ENCODE assay signal across 13 cellular contexts in genomic region chr3:159458982-159459381, GRCh38.
DNase-seq lines count a peak whose midpoint lies in the region; ATAC-seq, FAIRE-seq and TF ChIP-seq lines count a peak whose summit lies in the region.
"Had no signal": no experiment of that assay in that cellular context is flagged by ENCODE, and none has a peak within 500 bp of the region (broad histone marks: within the 10 kb centered on the region; RNA-seq: fewer than 3 reads in every experiment).

No MANE protein-coding gene starts in this region.

- no peaks in the 10 kb centered on the region for H3K9me1 ChIP-seq in keratinocyte (ENCODE audit: control insufficient read depth, extremely low read depth, insufficient read depth, low read length)

- no peaks in the 10 kb centered on the region for H3K9me3 ChIP-seq in HepG2 (ENCODE audit: low read length)
- no peaks in the 10 kb centered on the region for H3K9me3 ChIP-seq in right lobe of liver
- H3K9me3 ChIP-seq in RWPE2 (ENCODE audit: severe bottlenecking), result no peaks in the 10 kb centered on the region
- H3K9me3 ChIP-seq in keratinocyte (ENCODE audit: control insufficient read depth, low read depth, low read length), result no peaks in the 10 kb centered on the region
- H3K9me3 ChIP-seq: Caco-2, HAP-1 had no signal

- 2% methylated on average over 2 of the region's 2 CpGs for WGBS in HepG2 (ENCODE audit: low lambda C conversion rate)
- WGBS in right lobe of liver (ENCODE audit: insufficient coverage, low coverage, low lambda C conversion rate, missing lambda C conversion rate), result 65% methylated on average over 2 of the region's 2 CpGs

- no peak overlapping the region for H3K27ac ChIP-seq in HepG2 (ENCODE audit: extremely low read length, insufficient read depth, low read length)
- H3K27ac ChIP-seq in right lobe of liver, result no peak overlapping the region
- peak overlapping the region; percentile 75 for H3K27ac ChIP-seq in RWPE2 (ENCODE audit: poor library complexity, severe bottlenecking)
- H3K27ac ChIP-seq in keratinocyte (ENCODE audit: control insufficient read depth, insufficient read depth, low read length), result peak overlapping the region; percentile 78

- FAIRE-seq in HepG2 (lab: Jason Lieb, UNC) (no peak), keratinocyte (lab: Jason Lieb, UNC) (no peak), RCC 7860 (lab: Jason Lieb, UNC) (no peak), HTR-8/SVneo (lab: Jason Lieb, UNC) (no peak)

- TF ChIP-seq EP300 in HepG2 (IDR thresholded peaks at IDR 0.05; ENCODE audit: low read depth in 2 of 2, low read length in 2 of 2) (no peak), HepG2 (CRISPR knock-in tag; IDR thresholded peaks at IDR 0.05; ENCODE audit: borderline replicate concordance) (no peak)

- DNase-seq in HepG2 (ENCODE audit: low spot score) (no peak), right lobe of liver (no peak), RWPE2 (ENCODE audit: low spot score) (no peak), keratinocyte (ENCODE audit: low read depth, low spot score) (no peak), RCC 7860 (ENCODE audit: low spot score) (no peak), HTR-8/SVneo (ENCODE audit: insufficient read length, low spot score) (no peak)
- no peak for DNase-seq in activated naive CD4-positive, alpha-beta T cell (lab: John Stamatoyannopoulos, UW)
- DNase-seq: AML-193, Caco-2, DMS53, NCI-H446 treated with DMSO at 0.1 percent for 48 hours had no signal

- H3K79me2 ChIP-seq in HepG2 (ENCODE audit: insufficient read depth, low read length), result no peaks in the 10 kb centered on the region
- H3K79me2 ChIP-seq in keratinocyte (ENCODE audit: control insufficient read depth, insufficient read depth, low read length), result no peaks in the 10 kb centered on the region

- ATAC-seq in HepG2 (no peak), right lobe of liver (no peak), RWPE2 (ENCODE audit: low read depth) (no peak), HG02678 (IDR thresholded peaks at IDR 0.05; ENCODE audit: unreplicated experiment) (no peak)

- in situ Hi-C loops in HepG2 (cut with HindIII; ENCODE audit: extremely low pct_ligation_motif_present, low pct_unique_long_range_greater_than_20kb), result no loop called here

- TF ChIP-seq RAD21 in HepG2 (CRISPR knock-in tag; IDR thresholded peaks at IDR 0.05), result no peak

- peaks cover 0 to under 1% of the 10 kb centered on the region in 2 experiments; a peak in 1 of 5 replicates for H3K27me3 ChIP-seq in HepG2 (ENCODE audit: control insufficient read depth in 1 of 2, insufficient read depth in 2 of 2, low read length in 2 of 2)
- no peaks in the 10 kb centered on the region for H3K27me3 ChIP-seq in right lobe of liver
- no peaks in the 10 kb centered on the region for H3K27me3 ChIP-seq in RWPE2 (ENCODE audit: insufficient read depth, poor library complexity, severe bottlenecking)
- H3K27me3 ChIP-seq in keratinocyte (ENCODE audit: control insufficient read depth, extremely low read depth, insufficient read depth, low read length), result no peaks in the 10 kb centered on the region

- TF ChIP-seq POLR2A in HepG2 (IDR thresholded peaks at IDR 0.05; ENCODE audit: insufficient read depth in 1 of 2, low read depth in 2 of 2, low read length in 2 of 2) (no peak), right lobe of liver (IDR thresholded peaks at IDR 0.05) (no peak)

- POLR2A ChIA-PET in HepG2 (lab: Yijun Ruan, JAX), result no interaction called here

- H2AFZ ChIP-seq in HepG2 (ENCODE audit: low read length), result no peak overlapping the region
- peak overlapping the region; percentile 56 for H2AFZ ChIP-seq in keratinocyte (ENCODE audit: control insufficient read depth, low read length)

- CTCF ChIA-PET in HepG2 (lab: Yijun Ruan, JAX; ENCODE audit: low intra/inter-chr PET ratio, low total read pairs), result no interaction called here

- H3K9ac ChIP-seq in HepG2 (ENCODE audit: insufficient read depth, low read depth, low read length), result no peak overlapping the region
- H3K9ac ChIP-seq in keratinocyte (ENCODE audit: control insufficient read depth, extremely low read depth, insufficient read depth, low read length), result no peak overlapping the region

- H3K4me3 ChIP-seq in HepG2 (replicated peaks in 1 of 3; ENCODE audit: insufficient read depth in 1 of 3, low read depth in 2 of 3, low read length in 3 of 3), result no peak overlapping the region
- H3K4me3 ChIP-seq in right lobe of liver, result no peak overlapping the region
- no peak overlapping the region for H3K4me3 ChIP-seq in RWPE2 (ENCODE audit: severe bottlenecking)
- peak overlapping the region in 1 of 3 experiments; percentile 1 for H3K4me3 ChIP-seq in keratinocyte (ENCODE audit: control insufficient read depth in 2 of 3, extremely low read depth in 1 of 3, insufficient read depth in 2 of 3, low read depth in 1 of 3, low read length in 3 of 3)
- H3K4me3 ChIP-seq: HAP-1 had no signal

- dilution Hi-C loops in keratinocyte (cut with MboI; ENCODE audit: extremely low pct_ligation_motif_present, low sequenced_read_pairs), result no loop called here

- intact Hi-C loops in HepG2 (cut with micrococcal nuclease; ENCODE audit: unreplicated experiment) (no loop called here), right lobe of liver (cut with DNase I) (no loop called here)

- no peaks in the 10 kb centered on the region for H3K4me1 ChIP-seq in HepG2 (ENCODE audit: insufficient read depth, low read length)
- no peaks in the 10 kb centered on the region for H3K4me1 ChIP-seq in right lobe of liver
- peaks cover 21% of the 10 kb centered on the region for H3K4me1 ChIP-seq in RWPE2 (ENCODE audit: insufficient read depth, poor library complexity, severe bottlenecking)
- H3K4me1 ChIP-seq in keratinocyte (ENCODE audit: control insufficient read depth, extremely low read depth, insufficient read depth, low read length), result peaks cover 27% of the 10 kb centered on the region
- H3K4me1 ChIP-seq: Caco-2, HAP-1 had no signal

- BruUV-seq in HepG2 (replicated peaks; lab: Mats Ljungman, UMichigan), result no TSS peak

- H4K20me1 ChIP-seq in HepG2 (ENCODE audit: insufficient read depth, low read length), result no peaks in the 10 kb centered on the region
- no peaks in the 10 kb centered on the region for H4K20me1 ChIP-seq in keratinocyte (ENCODE audit: control insufficient read depth, extremely low read depth, insufficient read depth, low read length)

- no peak for TF ChIP-seq CTCF in HepG2 (CRISPR knock-in tag; IDR thresholded peaks at IDR 0.05)
- no peak for TF ChIP-seq CTCF in right lobe of liver (IDR thresholded peaks at IDR 0.05)
- TF ChIP-seq CTCF in RWPE2 (IDR thresholded peaks at IDR 0.05; ENCODE audit: poor library complexity, severe bottlenecking), result no peak
- no peak for TF ChIP-seq CTCF in keratinocyte (optimal IDR thresholded peaks at IDR 0.05 in 1 of 3, IDR thresholded peaks at IDR 0.05 in 1 of 3, conservative IDR thresholded peaks at IDR 0.05 in 1 of 3; ENCODE audit: extremely low read depth in 1 of 3, insufficient read depth in 2 of 3, low read length in 3 of 3)

- H3K36me3 ChIP-seq in HepG2 (replicated peaks in 1 of 2; ENCODE audit: control insufficient read depth in 1 of 2, insufficient read depth in 2 of 2, low read length in 2 of 2), result no peaks in the 10 kb centered on the region
- H3K36me3 ChIP-seq in right lobe of liver, result no peaks in the 10 kb centered on the region
- H3K36me3 ChIP-seq in RWPE2 (ENCODE audit: low read depth), result no peaks in the 10 kb centered on the region
- no peaks in the 10 kb centered on the region for H3K36me3 ChIP-seq in keratinocyte (ENCODE audit: control insufficient read depth in 2 of 2, extremely low read depth in 1 of 2, insufficient read depth in 2 of 2, low read length in 2 of 2)
- H3K36me3 ChIP-seq: HAP-1 had no signal

- H3K4me2 ChIP-seq in HepG2 (ENCODE audit: low read depth, low read length) (no peak overlapping the region), keratinocyte (ENCODE audit: control insufficient read depth, extremely low read depth, insufficient read depth, low read depth, low read length) (peak overlapping the region; percentile 65)

TF ChIP-seq in HepG2, 621 proteins besides CTCF, POLR2A, EP300 and RAD21:
- 0 out of 2 replicates have a peak, but pooled peaks have one; percentile 6 for TF ChIP-seq CEBPB (IDR thresholded peaks at IDR 0.05; ENCODE audit: borderline replicate concordance, low read depth, low read length)
- no peak for TF ChIP-seq NR3C1 (CRISPR knock-in tag; IDR thresholded peaks at IDR 0.05)

Comparison
In these comparisons a context has a peak if more than half of its experiments do, and no peak if none do; other contexts are left out.
1. H3K27ac ChIP-seq: peak in RWPE2 (single experiment) and keratinocyte (single experiment); none in HepG2 (single experiment) and right lobe of liver (0 of 3).